1 cellular context compared by ENCODE assay signal in genomic region chr10:77710759-77711682, GRCh38.
TF ChIP-seq lines count a peak whose summit lies in the region.

No MANE protein-coding gene starts in this region.

TF ChIP-seq in K562, 482 proteins besides CTCF, POLR2A, EP300 and RAD21 (continued from another document):
- TF ChIP-seq E4F1 (CRISPR knock-in tag; IDR thresholded peaks at IDR 0.05; ENCODE audit: borderline replicate concordance) (no peak), MTA3 (IDR thresholded peaks at IDR 0.05; ENCODE audit: borderline replicate concordance) (0 out of 2 replicates have a peak, but pooled peaks have one; percentile 48), SMC3 (conservative IDR thresholded peaks at IDR 0.05; ENCODE audit: insufficient read depth, low read depth, low read length) (peak; percentile 85), ZNF217 (CRISPR knock-in tag; IDR thresholded peaks at IDR 0.05) (no peak), ZNF274 (IDR thresholded peaks at IDR 0.05; ENCODE audit: borderline replicate concordance, low read depth, low read length) (no peak), TCF7 (IDR thresholded peaks at IDR 0.05; ENCODE audit: borderline replicate concordance) (no peak), RB1 (IDR thresholded peaks at IDR 0.05; ENCODE audit: low read depth) (peak; percentile 77; the same call in 1 of the 2 replicates), HCFC1 (IDR thresholded peaks at IDR 0.05; ENCODE audit: low read depth, low read length) (0 out of 2 replicates have a peak, but pooled peaks have one; percentile 11), LARP7 (IDR thresholded peaks at IDR 0.05) (no peak), TAF7 (tag; IDR thresholded peaks at IDR 0.05) (no peak), MBD1 (CRISPR knock-in tag; IDR thresholded peaks at IDR 0.05) (no peak), ELF1 (tag; IDR thresholded peaks at IDR 0.05) (no peak), CREB5 (CRISPR knock-in tag; IDR thresholded peaks at IDR 0.05) (no peak), CTBP1 (IDR thresholded peaks at IDR 0.05; ENCODE audit: borderline replicate concordance) (peak; percentile 24; the same call in 1 of the 2 replicates), ATF1 (CRISPR knock-in tag; IDR thresholded peaks at IDR 0.05) (0 out of 2 replicates have a peak, but pooled peaks have one; percentile 32), ATF1 (tag; IDR thresholded peaks at IDR 0.05) (no peak), CCNT2 (IDR thresholded peaks at IDR 0.05; ENCODE audit: borderline replicate concordance, extremely low read depth, insufficient read length, low read depth, low read length) (peak; percentile 23), ZBTB33 (CRISPR knock-in tag; IDR thresholded peaks at IDR 0.05) (0 out of 2 replicates have a peak, but pooled peaks have one; percentile 24), ERF (CRISPR knock-in tag; IDR thresholded peaks at IDR 0.05) (no peak), ZNF778 (CRISPR knock-in tag; IDR thresholded peaks at IDR 0.05) (no peak), THRAP3 (IDR thresholded peaks at IDR 0.05; ENCODE audit: borderline replicate concordance) (no peak)
- TF ChIP-seq, protein P1, sequence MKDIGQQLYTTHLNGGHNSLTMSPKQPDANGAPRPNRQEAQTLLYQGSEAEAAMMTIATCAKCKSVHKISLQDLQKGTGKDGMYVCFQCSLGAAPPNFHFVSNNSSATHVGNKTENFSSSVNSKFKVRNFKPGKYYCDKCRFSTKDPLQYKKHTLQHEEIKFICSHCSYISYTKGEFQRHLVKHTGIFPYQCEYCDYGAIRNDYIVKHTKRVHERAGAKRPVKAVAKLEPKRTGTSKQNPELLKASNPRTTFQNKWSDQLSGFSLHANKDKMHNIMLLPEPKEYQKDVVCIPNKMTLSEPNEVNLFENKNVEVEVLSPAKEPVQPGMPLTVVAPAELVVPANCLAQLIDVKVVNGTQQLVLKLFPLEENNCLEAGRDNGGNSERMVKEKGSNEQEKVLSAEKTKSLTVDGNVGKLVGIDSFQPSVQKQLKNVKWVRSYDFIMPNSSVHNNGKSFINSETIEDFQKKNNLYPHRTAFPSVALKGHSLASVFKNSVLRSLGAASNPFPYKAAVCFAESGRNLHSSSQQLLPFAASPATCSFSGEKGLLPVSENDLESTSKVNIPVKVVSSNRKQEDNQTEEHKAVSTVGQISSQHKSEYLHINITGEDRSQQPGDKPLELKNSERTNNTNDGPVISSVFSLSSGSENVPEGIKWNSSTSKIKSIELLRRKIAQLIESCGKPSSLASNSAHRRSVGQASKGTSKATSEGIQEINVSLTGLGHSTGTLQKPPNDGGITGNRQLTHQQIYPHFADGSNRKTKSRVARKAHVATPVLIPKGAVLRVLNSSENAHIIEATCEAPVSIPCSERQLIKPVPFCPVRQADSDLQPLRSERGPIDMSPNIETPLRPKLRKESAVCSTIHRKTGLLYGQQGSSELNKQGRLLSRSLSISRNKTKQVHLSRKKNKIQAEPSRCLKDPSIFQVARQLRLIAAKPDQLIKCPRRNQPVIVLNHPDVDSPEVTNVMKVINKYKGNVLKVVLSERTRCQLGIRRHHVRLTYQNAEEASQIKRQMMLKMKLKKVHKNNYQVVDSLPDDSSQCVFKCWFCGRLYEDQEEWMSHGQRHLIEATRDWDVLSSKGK (CRISPR knock-in tag; IDR thresholded peaks at IDR 0.05), result no peak
- TF ChIP-seq, protein P2, sequence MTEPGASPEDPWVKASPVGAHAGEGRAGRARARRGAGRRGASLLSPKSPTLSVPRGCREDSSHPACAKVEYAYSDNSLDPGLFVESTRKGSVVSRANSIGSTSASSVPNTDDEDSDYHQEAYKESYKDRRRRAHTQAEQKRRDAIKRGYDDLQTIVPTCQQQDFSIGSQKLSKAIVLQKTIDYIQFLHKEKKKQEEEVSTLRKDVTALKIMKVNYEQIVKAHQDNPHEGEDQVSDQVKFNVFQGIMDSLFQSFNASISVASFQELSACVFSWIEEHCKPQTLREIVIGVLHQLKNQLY (CRISPR knock-in tag; conservative IDR thresholded peaks at IDR 0.05), result no peak
